1 cellular context compared by ENCODE assay signal in genomic region chrX:47662144-47662657, GRCh38.
A peak's percentile ranks its signal among the peaks of the same experiment; 100 is the strongest.
TF ChIP-seq lines count a peak whose summit lies in the region.

No MANE protein-coding gene starts in this region.

TF ChIP-seq in IMR-90, 13 proteins besides CTCF, POLR2A, EP300 and RAD21:
- TF ChIP-seq NFE2L2 (IDR thresholded peaks at IDR 0.05; ENCODE audit: low read depth, low read length), result 0 out of 2 replicates have a peak, but pooled peaks have one; percentile 1
- TF ChIP-seq SMC3 (IDR thresholded peaks at IDR 0.05; ENCODE audit: low read depth, low read length), result no peak
- 0 out of 2 replicates have a peak, but pooled peaks have one; percentile 37 for TF ChIP-seq MXI1 (IDR thresholded peaks at IDR 0.05; ENCODE audit: borderline replicate concordance, low read depth, low read length)
- TF ChIP-seq, protein P1, sequence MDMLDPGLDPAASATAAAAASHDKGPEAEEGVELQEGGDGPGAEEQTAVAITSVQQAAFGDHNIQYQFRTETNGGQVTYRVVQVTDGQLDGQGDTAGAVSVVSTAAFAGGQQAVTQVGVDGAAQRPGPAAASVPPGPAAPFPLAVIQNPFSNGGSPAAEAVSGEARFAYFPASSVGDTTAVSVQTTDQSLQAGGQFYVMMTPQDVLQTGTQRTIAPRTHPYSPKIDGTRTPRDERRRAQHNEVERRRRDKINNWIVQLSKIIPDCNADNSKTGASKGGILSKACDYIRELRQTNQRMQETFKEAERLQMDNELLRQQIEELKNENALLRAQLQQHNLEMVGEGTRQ (IDR thresholded peaks at IDR 0.05; ENCODE audit: low read depth, low read length), result no peak
- TF ChIP-seq CEBPB (IDR thresholded peaks at IDR 0.05; ENCODE audit: low read depth, low read length), result peak; percentile 81
- peak; percentile 73 for TF ChIP-seq FOS (IDR thresholded peaks at IDR 0.05; ENCODE audit: low read depth, low read length)
- peak; percentile 65; the same call in 1 of the 2 replicates for TF ChIP-seq MAZ (IDR thresholded peaks at IDR 0.05; ENCODE audit: borderline replicate concordance, low read depth, low read length)
TF ChIP-seq in IMR-90: peak in this region for 5.
